ENCODE assay signal across 9 cellular contexts in the genomic region with DNA sequence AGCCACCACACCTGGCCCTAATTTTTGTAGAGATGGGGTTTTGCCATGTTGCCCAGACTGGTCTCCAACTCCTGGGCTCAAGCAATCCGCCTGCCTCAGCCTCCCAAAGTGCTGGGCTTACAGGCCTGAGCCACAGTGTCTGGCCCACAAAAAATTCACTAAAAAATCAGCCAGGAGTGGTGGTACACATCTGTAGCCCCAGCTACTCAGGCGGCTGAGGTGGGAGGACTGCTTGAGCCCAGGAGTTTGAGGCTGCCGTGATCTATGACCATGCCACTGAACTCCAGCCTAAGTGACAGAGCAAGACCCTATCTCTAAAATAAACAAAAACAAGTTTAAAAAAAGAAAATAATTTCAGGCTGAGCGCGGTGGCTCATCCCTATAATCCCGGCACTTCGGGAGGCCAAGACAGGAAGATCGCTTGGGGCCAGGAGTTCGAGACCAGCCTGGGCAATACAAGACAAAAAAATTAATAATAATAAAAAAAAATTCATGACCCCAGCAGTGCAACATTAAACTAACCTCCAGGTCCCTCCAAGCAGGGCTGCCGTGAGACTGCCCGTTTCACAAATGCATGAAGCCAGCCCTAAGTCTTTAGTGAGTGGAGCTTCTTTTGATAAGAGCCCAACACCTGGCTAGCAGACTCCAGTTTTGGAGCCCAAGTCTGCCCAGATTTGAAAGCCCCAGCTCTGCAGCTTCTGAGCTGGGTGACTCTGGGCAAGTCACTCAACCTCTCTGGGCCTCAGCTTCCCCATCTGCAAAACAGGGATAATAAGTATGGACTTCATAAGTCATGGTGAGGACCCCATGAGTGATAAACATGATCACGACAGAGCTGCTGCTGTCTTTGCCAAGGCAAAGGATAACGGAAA. TPM values are rescaled to one million over a fixed set of nuclear protein-coding genes. Genes with fewer than 3 reads are reported as not detected.
DNase-seq lines count a peak whose midpoint lies in the region; ATAC-seq and TF ChIP-seq lines count a peak whose summit lies in the region.
"Had no signal": no experiment of that assay in that cellular context is flagged by ENCODE, and none has a peak within 500 bp of the region (broad histone marks: within the 10 kb centered on the region; RNA-seq: fewer than 3 reads in every experiment).

No MANE protein-coding gene starts in this region.

- H3K4me3 ChIP-seq in suprapubic skin = peak overlapping the region; percentile 98

- intact Hi-C loops in activated CD4-positive, alpha-beta T cell treated with anti-CD3 and anti-CD28 coated beads for 36 hours (cut with DNase I, micrococcal nuclease) = loop anchor here (2.0 to 5.0 kb wide), 4 partner anchors 41 to 686 kb away; partner anchors contain the start of genes C19orf53 (in 1 of the 2), RFX1 (in 1 of the 2) and ZSWIM4 (in 1 of the 2)

- no peaks in the 10 kb centered on the region for H3K9me3 Mint-ChIP-seq in activated CD4-positive, alpha-beta T cell treated with anti-CD3 and anti-CD28 coated beads for 36 hours (ENCODE audit: low read depth)
- H3K9me3 Mint-ChIP-seq in activated naive CD8-positive, alpha-beta T cell treated with anti-CD3 and anti-CD28 coated beads, Interleukin-2, amount 50 U/mL, for 24 hours = no peaks in the 10 kb centered on the region

- CTCF ChIA-PET in activated CD4-positive, alpha-beta T cell treated with anti-CD3 and anti-CD28 coated beads for 36 hours (lab: Charles Lee) = interaction anchor here (0.7 to 2.1 kb wide), 3 partner anchors 24 to 221 kb away, joined by 3 to 19 read pairs (median 3); partner anchors contain the start of gene C19orf53

- no peak for ATAC-seq in activated CD4-positive, alpha-beta T cell treated with anti-CD3 and anti-CD28 coated beads for 36 hours
- ATAC-seq in activated naive CD8-positive, alpha-beta T cell treated with anti-CD3 and anti-CD28 coated beads, Interleukin-2, amount 50 U/mL, for 24 hours = no peak

- TF ChIP-seq CTCF in suprapubic skin (IDR thresholded peaks at IDR 0.05) = no peak

- POLR2A ChIA-PET in activated CD4-positive, alpha-beta T cell treated with anti-CD3 and anti-CD28 coated beads for 36 hours (lab: Charles Lee) = interaction anchor here (0.6 to 1.2 kb wide), 3 partner anchors 23 to 567 kb away, joined by 3 to 15 read pairs (median 3); no protein-coding TSS in a partner anchor

- H3K27ac Mint-ChIP-seq in activated CD4-positive, alpha-beta T cell treated with anti-CD3 and anti-CD28 coated beads for 36 hours = peak overlapping the region; percentile 95
- H3K27ac Mint-ChIP-seq in activated naive CD8-positive, alpha-beta T cell treated with anti-CD3 and anti-CD28 coated beads, Interleukin-2, amount 50 U/mL, for 24 hours = peak overlapping the region; percentile 97

- WGBS in suprapubic skin = 55% methylated on average over 12 of the region's 13 CpGs

- H3K4me1 Mint-ChIP-seq in activated CD4-positive, alpha-beta T cell treated with anti-CD3 and anti-CD28 coated beads for 36 hours = peaks cover 51% of the 10 kb centered on the region
- peaks cover 66% of the 10 kb centered on the region for H3K4me1 Mint-ChIP-seq in activated naive CD8-positive, alpha-beta T cell treated with anti-CD3 and anti-CD28 coated beads, Interleukin-2, amount 50 U/mL, for 24 hours

- H3K4me3 Mint-ChIP-seq in activated CD4-positive, alpha-beta T cell treated with anti-CD3 and anti-CD28 coated beads for 36 hours = peak overlapping the region; percentile 94
- H3K4me3 Mint-ChIP-seq in activated naive CD8-positive, alpha-beta T cell treated with anti-CD3 and anti-CD28 coated beads, Interleukin-2, amount 50 U/mL, for 24 hours = peak overlapping the region; percentile 96

- DNase-seq in activated CD4-positive, alpha-beta T cell treated with anti-CD3 and anti-CD28 coated beads for 36 hours = no peak
- no peak for DNase-seq in activated CD4-positive, alpha-beta T cell treated with anti-CD3 and anti-CD28 coated beads, Interleukin-2, amount 50 U/mL, for 1 hour
- no peak for DNase-seq in activated naive CD8-positive, alpha-beta T cell treated with anti-CD3 and anti-CD28 coated beads, Interleukin-2, amount 50 U/mL, for 24 hours
- DNase-seq in suprapubic skin (ENCODE audit: low spot score in 2 of 2) (no peak), NCI-H1436 treated with DMSO at 0.1 percent for 48 hours (lab: John Stamatoyannopoulos, UW) (no peak), NCI-H82 treated with DMSO at 0.1 percent for 48 hours (lab: John Stamatoyannopoulos, UW; ENCODE audit: unreplicated experiment) (no peak)
- no peak for DNase-seq in central memory CD4-positive, alpha-beta T cell
- DNase-seq: NCI-H146 had no signal

- peak overlapping the region; percentile 87 for H3K27ac ChIP-seq in layer of hippocampus (ENCODE audit: low read depth, low read length)
- H3K27ac ChIP-seq in suprapubic skin = peak overlapping the region; percentile 100

- peaks cover 25% of the 10 kb centered on the region for H3K36me3 ChIP-seq in suprapubic skin

- peaks cover 75% of the 10 kb centered on the region for H3K4me1 ChIP-seq in suprapubic skin

- H3K36me3 Mint-ChIP-seq in activated CD4-positive, alpha-beta T cell treated with anti-CD3 and anti-CD28 coated beads for 36 hours (ENCODE audit: low read depth) = peaks cover 48% of the 10 kb centered on the region
- H3K36me3 Mint-ChIP-seq in activated naive CD8-positive, alpha-beta T cell treated with anti-CD3 and anti-CD28 coated beads, Interleukin-2, amount 50 U/mL, for 24 hours (ENCODE audit: low read depth) = peaks cover 57% of the 10 kb centered on the region

- no peaks in the 10 kb centered on the region for H3K27me3 Mint-ChIP-seq in activated CD4-positive, alpha-beta T cell treated with anti-CD3 and anti-CD28 coated beads for 36 hours
- no peaks in the 10 kb centered on the region for H3K27me3 Mint-ChIP-seq in activated naive CD8-positive, alpha-beta T cell treated with anti-CD3 and anti-CD28 coated beads, Interleukin-2, amount 50 U/mL, for 24 hours

- H3K9me3 ChIP-seq in suprapubic skin = no peaks in the 10 kb centered on the region

- TF ChIP-seq EP300 in suprapubic skin (IDR thresholded peaks at IDR 0.05) = no peak

- H3K27me3 ChIP-seq in layer of hippocampus (ENCODE audit: control insufficient read depth, insufficient read depth, low read length) (no peaks in the 10 kb centered on the region), suprapubic skin (no peaks in the 10 kb centered on the region)

- no peak for TF ChIP-seq POLR2A in suprapubic skin (IDR thresholded peaks at IDR 0.05)

RNA-seq across cellular contexts. Expression of gene NANOS3, which starts 38.6 kb away (rescaled TPM):
- 1 to 10 TPM; 1.2 to 1.6 TPM for total RNA-seq in activated CD4-positive, alpha-beta T cell treated with anti-CD3 and anti-CD28 coated beads for 36 hours
- total RNA-seq in suprapubic skin = not detected

RNA-seq across cellular contexts. Expression of gene ZSWIM4, which starts 43.1 kb away (rescaled TPM):
- 1 to 10 TPM; 5.6 to 5.8 TPM for total RNA-seq in activated CD4-positive, alpha-beta T cell treated with anti-CD3 and anti-CD28 coated beads for 36 hours
- total RNA-seq in suprapubic skin = 10 to 100 TPM; 11.4 to 19.5 (median 16.3) TPM
